In the genomic region with DNA sequence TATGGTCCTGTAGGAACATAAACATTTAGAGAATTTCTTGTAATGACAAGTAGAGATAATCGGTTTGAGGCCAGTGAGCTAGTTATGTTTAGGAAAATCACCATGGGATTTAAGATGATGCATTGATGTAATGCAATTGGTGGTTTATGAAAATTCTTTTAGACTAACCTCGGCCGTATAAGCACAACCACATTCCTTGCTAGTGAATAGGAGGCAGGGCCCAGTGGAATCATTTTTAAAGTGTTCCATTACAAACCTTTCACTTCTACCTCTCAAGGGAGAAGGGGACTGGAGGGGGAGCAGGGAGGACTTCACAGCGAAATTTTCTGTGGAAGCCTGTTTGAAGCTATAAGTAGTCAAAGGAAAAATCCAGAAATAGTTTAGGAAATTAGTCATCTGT, we compare ENCODE assay signal across 1 cellular context.
TF ChIP-seq lines count a peak whose summit lies in the region.

No MANE protein-coding gene starts in this region.

TF ChIP-seq in GM23338, 12 proteins besides CTCF, POLR2A, EP300 and RAD21 (continued from another document):
- TF ChIP-seq, protein P1, sequence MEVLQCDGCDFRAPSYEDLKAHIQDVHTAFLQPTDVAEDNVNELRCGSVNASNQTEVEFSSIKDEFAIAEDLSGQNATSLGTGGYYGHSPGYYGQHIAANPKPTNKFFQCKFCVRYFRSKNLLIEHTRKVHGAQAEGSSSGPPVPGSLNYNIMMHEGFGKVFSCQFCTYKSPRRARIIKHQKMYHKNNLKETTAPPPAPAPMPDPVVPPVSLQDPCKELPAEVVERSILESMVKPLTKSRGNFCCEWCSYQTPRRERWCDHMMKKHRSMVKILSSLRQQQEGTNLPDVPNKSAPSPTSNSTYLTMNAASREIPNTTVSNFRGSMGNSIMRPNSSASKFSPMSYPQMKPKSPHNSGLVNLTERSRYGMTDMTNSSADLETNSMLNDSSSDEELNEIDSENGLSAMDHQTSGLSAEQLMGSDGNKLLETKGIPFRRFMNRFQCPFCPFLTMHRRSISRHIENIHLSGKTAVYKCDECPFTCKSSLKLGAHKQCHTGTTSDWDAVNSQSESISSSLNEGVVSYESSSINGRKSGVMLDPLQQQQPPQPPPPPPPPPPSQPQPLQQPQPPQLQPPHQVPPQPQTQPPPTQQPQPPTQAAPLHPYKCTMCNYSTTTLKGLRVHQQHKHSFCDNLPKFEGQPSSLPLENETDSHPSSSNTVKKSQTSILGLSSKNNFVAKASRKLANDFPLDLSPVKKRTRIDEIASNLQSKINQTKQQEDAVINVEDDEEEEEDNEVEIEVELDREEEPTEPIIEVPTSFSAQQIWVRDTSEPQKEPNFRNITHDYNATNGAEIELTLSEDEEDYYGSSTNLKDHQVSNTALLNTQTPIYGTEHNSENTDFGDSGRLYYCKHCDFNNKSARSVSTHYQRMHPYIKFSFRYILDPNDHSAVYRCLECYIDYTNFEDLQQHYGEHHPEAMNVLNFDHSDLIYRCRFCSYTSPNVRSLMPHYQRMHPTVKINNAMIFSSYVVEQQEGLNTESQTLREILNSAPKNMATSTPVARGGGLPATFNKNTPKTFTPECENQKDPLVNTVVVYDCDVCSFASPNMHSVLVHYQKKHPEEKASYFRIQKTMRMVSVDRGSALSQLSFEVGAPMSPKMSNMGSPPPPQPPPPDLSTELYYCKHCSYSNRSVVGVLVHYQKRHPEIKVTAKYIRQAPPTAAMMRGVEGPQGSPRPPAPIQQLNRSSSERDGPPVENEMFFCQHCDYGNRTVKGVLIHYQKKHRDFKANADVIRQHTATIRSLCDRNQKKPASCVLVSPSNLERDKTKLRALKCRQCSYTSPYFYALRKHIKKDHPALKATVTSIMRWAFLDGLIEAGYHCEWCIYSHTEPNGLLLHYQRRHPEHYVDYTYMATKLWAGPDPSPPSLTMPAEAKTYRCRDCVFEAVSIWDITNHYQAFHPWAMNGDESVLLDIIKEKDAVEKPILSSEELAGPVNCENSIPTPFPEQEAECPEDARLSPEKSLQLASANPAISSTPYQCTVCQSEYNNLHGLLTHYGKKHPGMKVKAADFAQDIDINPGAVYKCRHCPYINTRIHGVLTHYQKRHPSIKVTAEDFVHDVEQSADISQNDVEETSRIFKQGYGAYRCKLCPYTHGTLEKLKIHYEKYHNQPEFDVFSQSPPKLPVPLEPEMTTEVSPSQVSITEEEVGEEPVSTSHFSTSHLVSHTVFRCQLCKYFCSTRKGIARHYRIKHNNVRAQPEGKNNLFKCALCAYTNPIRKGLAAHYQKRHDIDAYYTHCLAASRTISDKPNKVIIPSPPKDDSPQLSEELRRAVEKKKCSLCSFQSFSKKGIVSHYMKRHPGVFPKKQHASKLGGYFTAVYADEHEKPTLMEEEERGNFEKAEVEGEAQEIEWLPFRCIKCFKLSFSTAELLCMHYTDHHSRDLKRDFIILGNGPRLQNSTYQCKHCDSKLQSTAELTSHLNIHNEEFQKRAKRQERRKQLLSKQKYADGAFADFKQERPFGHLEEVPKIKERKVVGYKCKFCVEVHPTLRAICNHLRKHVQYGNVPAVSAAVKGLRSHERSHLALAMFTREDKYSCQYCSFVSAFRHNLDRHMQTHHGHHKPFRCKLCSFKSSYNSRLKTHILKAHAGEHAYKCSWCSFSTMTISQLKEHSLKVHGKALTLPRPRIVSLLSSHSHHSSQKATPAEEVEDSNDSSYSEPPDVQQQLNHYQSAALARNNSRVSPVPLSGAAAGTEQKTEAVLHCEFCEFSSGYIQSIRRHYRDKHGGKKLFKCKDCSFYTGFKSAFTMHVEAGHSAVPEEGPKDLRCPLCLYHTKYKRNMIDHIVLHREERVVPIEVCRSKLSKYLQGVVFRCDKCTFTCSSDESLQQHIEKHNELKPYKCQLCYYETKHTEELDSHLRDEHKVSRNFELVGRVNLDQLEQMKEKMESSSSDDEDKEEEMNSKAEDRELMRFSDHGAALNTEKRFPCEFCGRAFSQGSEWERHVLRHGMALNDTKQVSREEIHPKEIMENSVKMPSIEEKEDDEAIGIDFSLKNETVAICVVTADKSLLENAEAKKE (CRISPR knock-in tag; IDR thresholded peaks at IDR 0.05) = no peak
- TF ChIP-seq ZNF114 (CRISPR knock-in tag; IDR thresholded peaks at IDR 0.05) (no peak), STAT1 (IDR thresholded peaks at IDR 0.05; ENCODE audit: unreplicated experiment) (no peak), NANOG (IDR thresholded peaks at IDR 0.05; ENCODE audit: borderline replicate concordance) (no peak), CREB1 (CRISPR knock-in tag; IDR thresholded peaks at IDR 0.05; ENCODE audit: low read depth) (no peak)
